22 cellular contexts compared by ENCODE assay signal in genomic region chr3:140050396-140050795, GRCh38.
"Had no signal": no experiment of that assay in that cellular context is flagged by ENCODE, and none has a peak within 500 bp of the region (broad histone marks: within the 10 kb centered on the region; RNA-seq: fewer than 3 reads in every experiment).

No MANE protein-coding gene starts in this region.

- DNase-seq: IMR-90, Kasumi-1, KG1, MV-4-11, NCI-H1048, NCI-H1105, NCI-H1436 treated with DMSO at 0.1 percent for 48 hours, NCI-H187, NCI-H2029, NCI-H2081 treated with DMSO at 0.1 percent for 48 hours, NCI-H2171, NCI-H226, NCI-H446, NCI-H510A, NCI-H524 treated with DMSO at 0.1 percent for 48 hours, Right ventricle myocardium superior, RPMI8226, SIG-M5, SW 1271 had no signal

- ATAC-seq: HepG2 had no signal

- H3K9me3 ChIP-seq: SJSA1 had no signal

- H3K27me3 ChIP-seq: SJSA1 had no signal

- H3K27ac ChIP-seq: SJSA1, SK-N-MC had no signal

- H3K4me3 ChIP-seq: SJSA1, SK-N-MC had no signal

- H3K4me1 ChIP-seq: SJSA1 had no signal

- H3K36me3 ChIP-seq: SJSA1 had no signal
